Comparison of ENCODE assay signal across 12 cellular contexts in the genomic region with DNA sequence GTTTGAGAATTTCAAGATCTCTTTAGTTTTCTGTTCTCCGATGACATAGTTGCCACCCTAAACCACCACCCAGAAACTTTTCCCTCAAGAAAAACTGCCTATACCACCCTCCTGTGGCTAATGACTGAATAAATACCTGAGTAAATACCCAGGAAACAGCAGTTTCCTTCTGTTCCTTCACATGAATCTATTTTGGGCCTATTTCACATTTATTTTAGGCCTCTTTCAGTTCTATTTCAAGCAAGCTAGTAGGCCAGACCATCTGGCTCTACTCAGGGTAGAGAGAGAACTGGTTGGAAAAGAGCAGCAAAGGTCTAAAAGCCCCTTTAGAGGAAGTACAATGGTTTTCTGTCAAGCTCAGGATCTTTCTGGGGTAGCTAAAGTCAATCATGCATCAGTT. TPM values are rescaled to one million over a fixed set of nuclear protein-coding genes. Genes with fewer than 3 reads are reported as not detected.
DNase-seq lines count a peak whose midpoint lies in the region; ATAC-seq lines count a peak whose summit lies in the region.
"Had no signal": no experiment of that assay in that cellular context is flagged by ENCODE, and none has a peak within 500 bp of the region (broad histone marks: within the 10 kb centered on the region; RNA-seq: fewer than 3 reads in every experiment).

No MANE protein-coding gene starts in this region.

- peaks cover 8% of the 10 kb centered on the region for H3K4me1 Mint-ChIP-seq in activated naive CD8-positive, alpha-beta T cell treated with anti-CD3 and anti-CD28 coated beads, Interleukin-2, amount 10 ng/mL, durations not matched to agents 7 days and 5 days
- H3K4me1 Mint-ChIP-seq in activated naive CD8-positive, alpha-beta T cell treated with anti-CD3 and anti-CD28 coated beads, Interleukin-2, amount 50 U/mL, for 24 hours, result peaks cover 18% of the 10 kb centered on the region
- H3K4me1 Mint-ChIP-seq in T-helper 17 cell, result no peaks in the 10 kb centered on the region
- peaks cover 27% of the 10 kb centered on the region for H3K4me1 Mint-ChIP-seq in stimulated activated naive CD8-positive, alpha-beta T cell treated with anti-CD3 and anti-CD28 coated beads, Interleukin-15, amount 100 ng/mL, for 72 hours

- DNase-seq in activated naive CD8-positive, alpha-beta T cell treated with anti-CD3 and anti-CD28 coated beads, Interleukin-2, amount 10 ng/mL, durations not matched to agents 7 days and 5 days, result no peak
- no peak for DNase-seq in activated naive CD8-positive, alpha-beta T cell treated with anti-CD3 and anti-CD28 coated beads, Interleukin-2, amount 50 U/mL, for 24 hours
- no peak for DNase-seq in T-helper 17 cell
- no peak for DNase-seq in stimulated activated naive CD8-positive, alpha-beta T cell treated with anti-CD3 and anti-CD28 coated beads, Interleukin-15, amount 100 ng/mL, for 72 hours
- DNase-seq in activated naive CD4-positive, alpha-beta T cell treated with Interleukin-2 at 50 U/mL for 16 hours, result no peak
- no peak for DNase-seq in activated naive CD4-positive, alpha-beta T cell treated with anti-CD3 and anti-CD28 coated beads, Interleukin-2, amount 50 U/mL, for 72 hours (ENCODE audit: low spot score in 2 of 2)
- DNase-seq in NCI-H146 treated with DMSO at 0.1 percent for 48 hours (lab: John Stamatoyannopoulos, UW; ENCODE audit: unreplicated experiment), result no peak
- DNase-seq: activated CD4-positive, alpha-beta T cell treated with anti-CD3 and anti-CD28 coated beads, Interleukin-2, amount 50 U/mL, for 48 hours; AML-193; esophagus squamous epithelium; retina had no signal

- no peak overlapping the region for H3K27ac Mint-ChIP-seq in activated naive CD8-positive, alpha-beta T cell treated with anti-CD3 and anti-CD28 coated beads, Interleukin-2, amount 10 ng/mL, durations not matched to agents 7 days and 5 days
- no peak overlapping the region for H3K27ac Mint-ChIP-seq in activated naive CD8-positive, alpha-beta T cell treated with anti-CD3 and anti-CD28 coated beads, Interleukin-2, amount 50 U/mL, for 24 hours
- no peak overlapping the region for H3K27ac Mint-ChIP-seq in T-helper 17 cell
- H3K27ac Mint-ChIP-seq in stimulated activated naive CD8-positive, alpha-beta T cell treated with anti-CD3 and anti-CD28 coated beads, Interleukin-15, amount 100 ng/mL, for 72 hours, result no peak overlapping the region
- no peak overlapping the region for H3K27ac Mint-ChIP-seq in activated naive CD4-positive, alpha-beta T cell treated with anti-CD3 and anti-CD28 coated beads, Interleukin-2, amount 50 U/mL, for 72 hours

- no peaks in the 10 kb centered on the region for H3K27me3 Mint-ChIP-seq in activated naive CD8-positive, alpha-beta T cell treated with anti-CD3 and anti-CD28 coated beads, Interleukin-2, amount 10 ng/mL, durations not matched to agents 7 days and 5 days
- no peaks in the 10 kb centered on the region for H3K27me3 Mint-ChIP-seq in activated naive CD8-positive, alpha-beta T cell treated with anti-CD3 and anti-CD28 coated beads, Interleukin-2, amount 50 U/mL, for 24 hours
- no peaks in the 10 kb centered on the region for H3K27me3 Mint-ChIP-seq in T-helper 17 cell
- peaks cover 5% of the 10 kb centered on the region for H3K27me3 Mint-ChIP-seq in stimulated activated naive CD8-positive, alpha-beta T cell treated with anti-CD3 and anti-CD28 coated beads, Interleukin-15, amount 100 ng/mL, for 72 hours

- H3K9me3 ChIP-seq in T-helper 17 cell (ENCODE audit: control insufficient read depth, low read length, poor library complexity, severe bottlenecking), result no peaks in the 10 kb centered on the region
- H3K9me3 ChIP-seq: esophagus squamous epithelium had no signal

- H3K9me3 Mint-ChIP-seq in activated naive CD8-positive, alpha-beta T cell treated with anti-CD3 and anti-CD28 coated beads, Interleukin-2, amount 10 ng/mL, durations not matched to agents 7 days and 5 days, result no peaks in the 10 kb centered on the region
- no peaks in the 10 kb centered on the region for H3K9me3 Mint-ChIP-seq in activated naive CD8-positive, alpha-beta T cell treated with anti-CD3 and anti-CD28 coated beads, Interleukin-2, amount 50 U/mL, for 24 hours
- peaks cover 0 to 7% of the 10 kb centered on the region in 2 donors for H3K9me3 Mint-ChIP-seq in stimulated activated naive CD8-positive, alpha-beta T cell treated with anti-CD3 and anti-CD28 coated beads, Interleukin-15, amount 100 ng/mL, for 72 hours
- H3K9me3 Mint-ChIP-seq in activated naive CD4-positive, alpha-beta T cell treated with anti-CD3 and anti-CD28 coated beads, Interleukin-2, amount 50 U/mL, for 72 hours, result peaks cover 0 to 5% of the 10 kb centered on the region in 2 donors

- peaks cover 2% of the 10 kb centered on the region for H3K36me3 Mint-ChIP-seq in activated naive CD8-positive, alpha-beta T cell treated with anti-CD3 and anti-CD28 coated beads, Interleukin-2, amount 10 ng/mL, durations not matched to agents 7 days and 5 days
- no peaks in the 10 kb centered on the region for H3K36me3 Mint-ChIP-seq in activated naive CD8-positive, alpha-beta T cell treated with anti-CD3 and anti-CD28 coated beads, Interleukin-2, amount 50 U/mL, for 24 hours (ENCODE audit: low read depth)
- no peaks in the 10 kb centered on the region for H3K36me3 Mint-ChIP-seq in T-helper 17 cell (ENCODE audit: low read depth)
- H3K36me3 Mint-ChIP-seq in activated naive CD4-positive, alpha-beta T cell treated with anti-CD3 and anti-CD28 coated beads, Interleukin-2, amount 50 U/mL, for 72 hours, result no peaks in the 10 kb centered on the region

- no peak overlapping the region for H3K4me3 Mint-ChIP-seq in activated naive CD8-positive, alpha-beta T cell treated with anti-CD3 and anti-CD28 coated beads, Interleukin-2, amount 10 ng/mL, durations not matched to agents 7 days and 5 days
- no peak overlapping the region for H3K4me3 Mint-ChIP-seq in activated naive CD8-positive, alpha-beta T cell treated with anti-CD3 and anti-CD28 coated beads, Interleukin-2, amount 50 U/mL, for 24 hours
- H3K4me3 Mint-ChIP-seq in T-helper 17 cell, result no peak overlapping the region
- H3K4me3 Mint-ChIP-seq in stimulated activated naive CD8-positive, alpha-beta T cell treated with anti-CD3 and anti-CD28 coated beads, Interleukin-15, amount 100 ng/mL, for 72 hours, result no peak overlapping the region

- POLR2A ChIA-PET in activated naive CD8-positive, alpha-beta T cell treated with anti-CD3 and anti-CD28 coated beads, Interleukin-2, amount 10 ng/mL, durations not matched to agents 7 days and 5 days (lab: Charles Lee), result interaction anchor here (0.8 kb wide), 1 partner anchor 8 kb away, joined by 3 read pairs; no protein-coding TSS in a partner anchor

- peak; percentile 47 for ATAC-seq in activated naive CD8-positive, alpha-beta T cell treated with anti-CD3 and anti-CD28 coated beads, Interleukin-2, amount 10 ng/mL, durations not matched to agents 7 days and 5 days (ENCODE audit: low read depth)
- no peak for ATAC-seq in activated naive CD8-positive, alpha-beta T cell treated with anti-CD3 and anti-CD28 coated beads, Interleukin-2, amount 50 U/mL, for 24 hours
- ATAC-seq in HG02938 (IDR thresholded peaks at IDR 0.05; ENCODE audit: unreplicated experiment) (peak; percentile 74), T-helper 17 cell (peak; percentile 48)
- peak; percentile 70 for ATAC-seq in stimulated activated naive CD8-positive, alpha-beta T cell treated with anti-CD3 and anti-CD28 coated beads, Interleukin-15, amount 100 ng/mL, for 72 hours
- no peak for ATAC-seq in activated naive CD4-positive, alpha-beta T cell treated with anti-CD3 and anti-CD28 coated beads, Interleukin-2, amount 50 U/mL, for 72 hours

RNA-seq across cellular contexts. Expression of a gene that starts 23.4 kb away (rescaled TPM):
- total RNA-seq in activated naive CD8-positive, alpha-beta T cell treated with anti-CD3 and anti-CD28 coated beads, Interleukin-2, amount 10 ng/mL, durations not matched to agents 7 days and 5 days, result 10 to 100 TPM; 32.3 to 34.2 TPM
- total RNA-seq in T-helper 17 cell, result 10 to 100 TPM; 15.2 to 16.2 TPM
- 10 to 100 TPM; 15.8 to 21.4 TPM for total RNA-seq in activated naive CD4-positive, alpha-beta T cell treated with anti-CD3 and anti-CD28 coated beads, Interleukin-2, amount 50 U/mL, for 72 hours

Comparison
In these comparisons a context has a peak if more than half of its experiments do, and no peak if none do; other contexts are left out.
1. ATAC-seq: peak in activated naive CD8-positive, alpha-beta T cell treated with anti-CD3 and anti-CD28 coated beads, Interleukin-2, amount 10 ng/mL, durations not matched to agents 7 days and 5 days (single experiment), HG02938 (single experiment), T-helper 17 cell (single experiment) and stimulated activated naive CD8-positive, alpha-beta T cell treated with anti-CD3 and anti-CD28 coated beads, Interleukin-15, amount 100 ng/mL, for 72 hours (single experiment); none in activated naive CD8-positive, alpha-beta T cell treated with anti-CD3 and anti-CD28 coated beads, Interleukin-2, amount 50 U/mL, for 24 hours (single experiment) and activated naive CD4-positive, alpha-beta T cell treated with anti-CD3 and anti-CD28 coated beads, Interleukin-2, amount 50 U/mL, for 72 hours (0 of 2).